In the genomic region with DNA sequence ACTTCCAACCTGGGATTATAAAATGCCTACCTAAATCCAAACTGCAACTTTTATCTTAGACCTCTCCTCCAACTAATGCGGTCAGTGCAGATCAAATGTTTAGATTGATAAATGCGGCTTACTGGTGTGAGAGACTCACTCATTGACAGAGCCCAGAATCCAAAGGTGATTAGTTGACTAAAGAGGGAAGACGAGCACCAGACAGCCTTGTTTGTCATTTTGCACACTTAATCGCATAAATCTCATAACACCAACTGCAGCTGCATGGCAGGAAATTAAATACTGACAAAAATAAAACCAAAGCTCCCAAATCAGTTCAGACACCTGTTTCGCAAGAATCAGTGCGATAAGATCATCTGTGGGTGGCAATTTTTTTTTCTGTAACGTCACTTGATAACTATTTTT, we compare ENCODE assay signal across 1 cellular context.
TF ChIP-seq lines count a peak whose summit lies in the region.

No MANE protein-coding gene starts in this region.

TF ChIP-seq in GM23338, 12 proteins besides CTCF, POLR2A, EP300 and RAD21 (continued from another document):
- no peak for TF ChIP-seq ZNF331 (CRISPR knock-in tag; IDR thresholded peaks at IDR 0.05; ENCODE audit: low read depth)
- no peak for TF ChIP-seq CREB1 (CRISPR knock-in tag; IDR thresholded peaks at IDR 0.05; ENCODE audit: low read depth)
- no peak for TF ChIP-seq STAT1 (IDR thresholded peaks at IDR 0.05; ENCODE audit: unreplicated experiment)
- TF ChIP-seq ETS1 (IDR thresholded peaks at IDR 0.05) = no peak
- TF ChIP-seq EZH2 (IDR thresholded peaks at IDR 0.05; ENCODE audit: low read depth, unreplicated experiment) = no peak
- no peak for TF ChIP-seq ZNF114 (CRISPR knock-in tag; IDR thresholded peaks at IDR 0.05)
- TF ChIP-seq POLR2AphosphoS5 (IDR thresholded peaks at IDR 0.05; ENCODE audit: low read depth) = no peak
- no peak for TF ChIP-seq EZH2phosphoT487 (IDR thresholded peaks at IDR 0.05; ENCODE audit: unreplicated experiment)
- no peak for TF ChIP-seq ZNF462 (CRISPR knock-in tag; IDR thresholded peaks at IDR 0.05)
- TF ChIP-seq NANOG (IDR thresholded peaks at IDR 0.05; ENCODE audit: borderline replicate concordance) = no peak
- TF ChIP-seq REST (IDR thresholded peaks at IDR 0.05; ENCODE audit: unreplicated experiment) = no peak
